Comparison of ENCODE assay signal across 27 cellular contexts in genomic region chr3:110677506-110677905, GRCh38.
"Had no signal": no experiment of that assay in that cellular context is flagged by ENCODE, and none has a peak within 500 bp of the region (broad histone marks: within the 10 kb centered on the region; RNA-seq: fewer than 3 reads in every experiment).

No MANE protein-coding gene starts in this region.

- H3K27ac ChIP-seq: brain microvascular endothelial cell, suprapubic skin, tibial nerve had no signal

- H3K36me3 Mint-ChIP-seq: activated CD4-positive, alpha-beta memory T cell treated with anti-CD3 and anti-CD28 coated beads for 36 hours; activated naive CD8-positive, alpha-beta T cell treated with anti-CD3 and anti-CD28 coated beads, Interleukin-2, amount 10 ng/mL, durations not matched to agents 7 days and 5 days; memory B cell; naive B cell; stimulated activated effector memory CD8-positive, alpha-beta T cell treated with anti-CD3 and anti-CD28 coated beads, Interleukin-12 subunit alpha, Interleukin-12 subunit beta, amount 100 ng/mL, for 72 hours had no signal

- DNase-seq: activated CD4-positive, alpha-beta memory T cell treated with anti-CD3 and anti-CD28 coated beads for 36 hours; activated CD4-positive, alpha-beta T cell treated with anti-CD3 and anti-CD28 coated beads for 4 hours; activated CD4-positive, CD25-positive, alpha-beta regulatory T cell; activated naive CD4-positive, alpha-beta T cell treated with anti-CD3 and anti-CD28 coated beads for 36 hours; activated naive CD8-positive, alpha-beta T cell treated with anti-CD3 and anti-CD28 coated beads, Interleukin-2, amount 10 ng/mL, durations not matched to agents 7 days and 5 days; activated T-cell treated with anti-CD3 and anti-CD28 coated beads, Interleukin-2, amount 50 U/mL, for 48 hours; amygdala; brain microvascular endothelial cell; central memory CD4-positive, alpha-beta T cell; effector memory CD4-positive, alpha-beta T cell; hypothalamus; left ventricle myocardium superior; naive B cell; occipital lobe; retina; stimulated activated CD4-positive, alpha-beta T cell treated with anti-CD3 and anti-CD28 coated beads, Interleukin-2, amount 100 ng/mL, for 24 hours; stimulated activated naive CD8-positive, alpha-beta T cell treated with anti-CD3 and anti-CD28 coated beads, Interleukin-15, amount 100 ng/mL, for 72 hours; SW 1271; T-helper 17 cell had no signal

- FAIRE-seq: colon, frontal cortex, islet of Langerhans had no signal

- H3K27me3 Mint-ChIP-seq: activated naive CD8-positive, alpha-beta T cell treated with anti-CD3 and anti-CD28 coated beads, Interleukin-2, amount 10 ng/mL, durations not matched to agents 7 days and 5 days; memory B cell; naive B cell; stimulated activated naive CD8-positive, alpha-beta T cell treated with anti-CD3 and anti-CD28 coated beads, Interleukin-15, amount 100 ng/mL, for 72 hours; T-helper 17 cell had no signal

- H3K4me3 Mint-ChIP-seq: activated CD4-positive, alpha-beta memory T cell treated with anti-CD3 and anti-CD28 coated beads for 36 hours; activated naive CD4-positive, alpha-beta T cell treated with anti-CD3 and anti-CD28 coated beads for 36 hours; activated naive CD8-positive, alpha-beta T cell treated with anti-CD3 and anti-CD28 coated beads, Interleukin-2, amount 10 ng/mL, durations not matched to agents 7 days and 5 days; memory B cell; naive B cell; neural crest cell; stimulated activated effector memory CD8-positive, alpha-beta T cell treated with anti-CD3 and anti-CD28 coated beads, Interleukin-12 subunit alpha, Interleukin-12 subunit beta, amount 100 ng/mL, for 72 hours; stimulated activated naive CD8-positive, alpha-beta T cell treated with anti-CD3 and anti-CD28 coated beads, Interleukin-15, amount 100 ng/mL, for 72 hours; T-helper 17 cell had no signal

- H3K27me3 ChIP-seq: brain microvascular endothelial cell, suprapubic skin, tibial nerve had no signal

- H3K4me3 ChIP-seq: suprapubic skin, tibial nerve had no signal

- H3K9me3 Mint-ChIP-seq: activated CD4-positive, alpha-beta memory T cell treated with anti-CD3 and anti-CD28 coated beads for 36 hours; activated naive CD4-positive, alpha-beta T cell treated with anti-CD3 and anti-CD28 coated beads for 36 hours; activated naive CD8-positive, alpha-beta T cell treated with anti-CD3 and anti-CD28 coated beads, Interleukin-2, amount 10 ng/mL, durations not matched to agents 7 days and 5 days had no signal

- H3K4me1 ChIP-seq: suprapubic skin, tibial nerve had no signal

- ATAC-seq: left ventricle myocardium superior; stimulated activated effector memory CD8-positive, alpha-beta T cell treated with anti-CD3 and anti-CD28 coated beads, Interleukin-12 subunit alpha, Interleukin-12 subunit beta, amount 100 ng/mL, for 72 hours; stimulated activated naive CD8-positive, alpha-beta T cell treated with anti-CD3 and anti-CD28 coated beads, Interleukin-15, amount 100 ng/mL, for 72 hours; T-helper 17 cell had no signal

- H3K9me3 ChIP-seq: suprapubic skin, tibial nerve had no signal

- H3K4me1 Mint-ChIP-seq: memory B cell; naive B cell; neural crest cell; stimulated activated effector memory CD8-positive, alpha-beta T cell treated with anti-CD3 and anti-CD28 coated beads, Interleukin-12 subunit alpha, Interleukin-12 subunit beta, amount 100 ng/mL, for 72 hours; stimulated activated naive CD8-positive, alpha-beta T cell treated with anti-CD3 and anti-CD28 coated beads, Interleukin-15, amount 100 ng/mL, for 72 hours had no signal

- H3K36me3 ChIP-seq: brain microvascular endothelial cell, suprapubic skin, tibial nerve had no signal

- H3K27ac Mint-ChIP-seq: activated CD4-positive, alpha-beta memory T cell treated with anti-CD3 and anti-CD28 coated beads for 36 hours; activated naive CD4-positive, alpha-beta T cell treated with anti-CD3 and anti-CD28 coated beads for 36 hours; memory B cell; naive B cell; stimulated activated effector memory CD8-positive, alpha-beta T cell treated with anti-CD3 and anti-CD28 coated beads, Interleukin-12 subunit alpha, Interleukin-12 subunit beta, amount 100 ng/mL, for 72 hours; stimulated activated naive CD8-positive, alpha-beta T cell treated with anti-CD3 and anti-CD28 coated beads, Interleukin-15, amount 100 ng/mL, for 72 hours; T-helper 17 cell had no signal
